ENCODE assay signal across 25 cellular contexts in the genomic region with DNA sequence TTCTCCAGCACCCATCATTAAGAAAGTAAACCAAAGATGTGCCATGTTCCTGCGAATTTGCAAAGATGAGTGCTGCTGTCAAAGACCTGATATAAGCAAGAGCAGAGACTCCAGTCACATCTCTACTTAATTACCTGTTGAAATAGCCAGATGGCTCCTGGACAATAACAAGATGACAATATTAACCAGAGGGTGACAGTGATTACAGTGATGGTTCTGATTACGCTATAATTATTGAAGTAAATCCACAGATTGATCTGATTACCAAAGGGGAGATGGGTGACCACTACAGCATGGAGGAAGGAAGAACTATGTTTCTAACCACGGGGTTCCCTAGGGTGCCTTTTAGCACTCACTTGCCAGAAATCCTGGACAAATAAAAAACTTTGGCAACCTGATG.
"Had no signal": no experiment of that assay in that cellular context is flagged by ENCODE, and none has a peak within 500 bp of the region (broad histone marks: within the 10 kb centered on the region; RNA-seq: fewer than 3 reads in every experiment).

No MANE protein-coding gene starts in this region.

- H3K36me3 ChIP-seq: adrenal gland, colonic mucosa, gastroesophageal sphincter, ovary, suprapubic skin, tibial nerve, WERI-Rb-1 had no signal

- H3K27ac ChIP-seq: adrenal gland, body of pancreas, colonic mucosa, gastroesophageal sphincter, hepatocyte, ovary, psoas muscle, suprapubic skin, tibial nerve, WERI-Rb-1 had no signal

- H3K79me2 ChIP-seq: hepatocyte had no signal

- H3K9me3 Mint-ChIP-seq: nephron had no signal

- H3K4me1 ChIP-seq: body of pancreas, colonic mucosa, psoas muscle, tibial nerve had no signal

- H3K27ac Mint-ChIP-seq: activated naive CD8-positive, alpha-beta T cell; nephron had no signal

- H2AFZ ChIP-seq: hepatocyte had no signal

- H3K27me3 Mint-ChIP-seq: activated naive CD8-positive, alpha-beta T cell had no signal

- H3K9me3 ChIP-seq: adrenal gland, body of pancreas, colonic mucosa, gastroesophageal sphincter, ovary, psoas muscle, suprapubic skin, tibial nerve had no signal

- H3K27me3 ChIP-seq: adrenal gland, body of pancreas, colonic mucosa, gastroesophageal sphincter, hepatocyte, ovary, suprapubic skin, tibial nerve had no signal

- H3K4me3 ChIP-seq: adrenal gland, body of pancreas, colonic mucosa, gastroesophageal sphincter, hepatocyte, ovary, psoas muscle, smooth muscle cell, suprapubic skin, tibial nerve had no signal

- ATAC-seq: body of pancreas, gastroesophageal sphincter had no signal

- DNase-seq: activated CD4-positive, alpha-beta T cell treated with anti-CD3 and anti-CD28 coated beads for 48 hours; activated CD4-positive, alpha-beta T cell treated with anti-CD3 and anti-CD28 coated beads, Interleukin-2, amount 50 U/mL, for 48 hours; activated CD8-positive, alpha-beta memory T cell treated with anti-CD3 and anti-CD28 coated beads for 24 hours; activated effector memory CD4-positive, alpha-beta T cell treated with Interleukin-2 at 50 U/mL for 16 hours; activated naive CD4-positive, alpha-beta T cell treated with Interleukin-2 at 50 U/mL for 16 hours; adrenal gland; aorta; body of pancreas; cerebellar nuclear complex; colonic mucosa; effector CD8-positive, alpha-beta T cell; left colon; ovary; psoas muscle; stimulated activated CD4-positive, alpha-beta T cell treated with anti-CD3 and anti-CD28 coated beads, Interleukin-1b, Interleukin-23, amount 100 ng/mL, for 48 hours; stimulated activated naive CD4-positive, alpha-beta T cell; T-helper 9 cell; WERI-Rb-1 had no signal

- H3K36me3 Mint-ChIP-seq: activated naive CD8-positive, alpha-beta T cell had no signal

- H3K4me3 Mint-ChIP-seq: activated naive CD8-positive, alpha-beta T cell; nephron had no signal

- H3K4me2 ChIP-seq: hepatocyte, smooth muscle cell had no signal
